22 cellular contexts compared by ENCODE assay signal in the genomic region with DNA sequence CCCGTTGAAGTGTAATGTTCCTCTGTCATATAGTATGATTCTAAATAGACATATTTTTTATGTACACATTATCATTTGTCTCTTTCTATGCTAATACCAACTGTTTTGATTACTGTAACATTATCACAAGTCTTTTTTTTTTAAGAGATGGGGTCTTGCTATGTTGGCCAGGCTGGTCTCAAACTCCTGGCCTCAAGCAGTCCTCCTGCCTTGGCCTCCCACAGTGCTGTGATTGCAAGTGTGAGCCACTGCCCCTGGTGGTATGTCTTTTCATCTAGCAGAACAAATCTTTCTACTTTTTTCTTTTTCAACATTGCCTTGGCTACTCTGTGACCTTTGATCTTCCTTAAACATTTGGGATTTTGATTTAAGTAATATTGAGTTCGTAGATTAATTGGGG. TPM values are rescaled to one million over a fixed set of nuclear protein-coding genes. Genes with fewer than 3 reads are reported as not detected.
A peak's percentile ranks its signal among the peaks of the same experiment; 100 is the strongest.
DNase-seq lines count a peak whose midpoint lies in the region; ATAC-seq and TF ChIP-seq lines count a peak whose summit lies in the region.
"Had no signal": no experiment of that assay in that cellular context is flagged by ENCODE, and none has a peak within 500 bp of the region (broad histone marks: within the 10 kb centered on the region; RNA-seq: fewer than 3 reads in every experiment).

No MANE protein-coding gene starts in this region.

- H3K9me3 Mint-ChIP-seq in HFFc6 = no peaks in the 10 kb centered on the region

- H3K4ac ChIP-seq in mesendoderm (ENCODE audit: low read depth, low read length) = no peak overlapping the region

- no peaks in the 10 kb centered on the region for H3K27me3 ChIP-seq in SK-N-SH (ENCODE audit: insufficient read depth)
- H3K27me3 ChIP-seq in mesendoderm (ENCODE audit: insufficient read depth, low read length, poor library complexity) = no peaks in the 10 kb centered on the region
- no peaks in the 10 kb centered on the region for H3K27me3 ChIP-seq in effector memory CD4-positive, alpha-beta T cell (replicated peaks; ENCODE audit: control insufficient read depth, insufficient read depth, low read length, poor library complexity, severe bottlenecking)
- H3K27me3 ChIP-seq: MG63, Peyer's patch, SJCRH30 had no signal

- no peak overlapping the region for H3K4me2 ChIP-seq in SK-N-SH
- no peak overlapping the region for H3K4me2 ChIP-seq in mesendoderm (ENCODE audit: low read length)

- no peak overlapping the region for H2AFZ ChIP-seq in SK-N-SH (ENCODE audit: low read depth)

- H3K27ac Mint-ChIP-seq in HFFc6 = no peak overlapping the region

- H2AK5ac ChIP-seq in mesendoderm (ENCODE audit: low read length) = no peak overlapping the region

- no peaks in the 10 kb centered on the region for H3K79me1 ChIP-seq in mesendoderm (ENCODE audit: low read length)

- no peak overlapping the region for H3K18ac ChIP-seq in mesendoderm (ENCODE audit: low read length)

- H3K36me3 ChIP-seq in SK-N-SH (replicated peaks in 1 of 2; ENCODE audit: control insufficient read depth in 1 of 2, insufficient read depth in 2 of 2, low read length in 1 of 2) (no peaks in the 10 kb centered on the region), mesendoderm (ENCODE audit: control insufficient read depth, insufficient read depth, low read length) (no peaks in the 10 kb centered on the region)
- no peaks in the 10 kb centered on the region for H3K36me3 ChIP-seq in effector memory CD4-positive, alpha-beta T cell (ENCODE audit: control insufficient read depth, insufficient read depth, low read length)
- H3K36me3 ChIP-seq: MG63, Peyer's patch, SJCRH30 had no signal

- TF ChIP-seq RAD21 in SK-N-SH (IDR thresholded peaks at IDR 0.05; ENCODE audit: low read length) = no peak

- no peak for TF ChIP-seq EP300 in SK-N-SH (IDR thresholded peaks at IDR 0.05; ENCODE audit: borderline replicate concordance in 1 of 2, low read depth in 1 of 2, low read length in 1 of 2)

- H4K5ac ChIP-seq in mesendoderm (ENCODE audit: low read length) = no peak overlapping the region

- H3K4me3 ChIP-seq in SK-N-SH (ENCODE audit: low read depth in 2 of 2, low read length in 1 of 2) (no peak overlapping the region), mesendoderm (ENCODE audit: low read length) (no peak overlapping the region)
- no peak overlapping the region for H3K4me3 ChIP-seq in effector memory CD4-positive, alpha-beta T cell (ENCODE audit: insufficient read depth, low read depth, low read length, poor library complexity, severe bottlenecking)
- H3K4me3 ChIP-seq: MG63, Peyer's patch, SJCRH30 had no signal

- peaks cover 24% of the 10 kb centered on the region for H3K4me1 Mint-ChIP-seq in HFFc6 (ENCODE audit: low read depth)

- H2BK120ac ChIP-seq in mesendoderm (ENCODE audit: low read depth, low read length) = no peak overlapping the region

- H3K9me2 ChIP-seq in SK-N-SH = no peaks in the 10 kb centered on the region

- no peaks in the 10 kb centered on the region for H4K20me1 ChIP-seq in SK-N-SH (ENCODE audit: insufficient read depth)

- no peak overlapping the region for H3K4me3 Mint-ChIP-seq in HFFc6

- H3K4me1 ChIP-seq in SK-N-SH (ENCODE audit: control insufficient read depth in 1 of 2, insufficient read depth in 2 of 2, low read depth in 1 of 2, low read length in 1 of 2) (no peaks in the 10 kb centered on the region; a peak in 3 of 4 replicates), mesendoderm (ENCODE audit: control insufficient read depth, low read depth, low read length) (peaks cover 11% of the 10 kb centered on the region)
- H3K4me1 ChIP-seq in effector memory CD4-positive, alpha-beta T cell (ENCODE audit: control insufficient read depth, insufficient read depth, low read length, poor library complexity, severe bottlenecking) = no peaks in the 10 kb centered on the region
- H3K4me1 ChIP-seq: Peyer's patch, SJCRH30 had no signal

- H3K9me3 ChIP-seq in SK-N-SH = no peaks in the 10 kb centered on the region
- no peaks in the 10 kb centered on the region for H3K9me3 ChIP-seq in effector memory CD4-positive, alpha-beta T cell (ENCODE audit: control insufficient read depth, low read length)
- H3K9me3 ChIP-seq: MG63, Peyer's patch, SJCRH30 had no signal

- CTCF ChIA-PET in SK-N-SH (lab: Yijun Ruan, JAX) = no interaction called here

- H4K8ac ChIP-seq in mesendoderm (ENCODE audit: low read depth, low read length) = no peak overlapping the region

- no peaks in the 10 kb centered on the region; the same call in 1 of the 2 replicates for H3K79me2 ChIP-seq in SK-N-SH (ENCODE audit: insufficient read depth)
- no peaks in the 10 kb centered on the region for H3K79me2 ChIP-seq in mesendoderm (ENCODE audit: control insufficient read depth, insufficient read depth, low read length)

- H2BK5ac ChIP-seq in mesendoderm (ENCODE audit: low read length) = no peak overlapping the region

- H3K27me3 Mint-ChIP-seq in HFFc6 (ENCODE audit: insufficient read depth) = no peaks in the 10 kb centered on the region

- 97% methylated on average over 2 of the region's 2 CpGs for WGBS in SK-N-SH (ENCODE audit: low lambda C conversion rate)
- WGBS in mesendoderm (ENCODE audit: extremely low coverage, insufficient coverage, low lambda C conversion rate) = no CpG with 5 or more reads among the region's 2 CpGs

- DNase-seq in SK-N-SH = no peak
- DNase-seq in HFFc6 = no peak
- DNase-seq in RKO (ENCODE audit: low spot score) = peak; percentile 24
- peak; percentile 47 for DNase-seq in mesendoderm
- DNase-seq in effector memory CD4-positive, alpha-beta T cell = no peak
- DNase-seq: DMS53, H7, Kasumi-1, MG63, NCI-H1048, NCI-H1436, NCI-H2029, NCI-H2227 treated with DMSO at 0.1 percent for 48 hours, NCI-H510A, NCI-H748 treated with DMSO at 0.1 percent for 48 hours, Peyer's patch, SJCRH30 had no signal

- ATAC-seq in SK-N-SH treated with all-trans-retinoic acid at 6 μM for 48 hours = no peak
- no peak for ATAC-seq in GM21825 (IDR thresholded peaks at IDR 0.05; ENCODE audit: unreplicated experiment)
- no peak for ATAC-seq in esophagus mucosa

- H3K9ac ChIP-seq in SK-N-SH (no peak overlapping the region), mesendoderm (ENCODE audit: low read length) (no peak overlapping the region)

- H3K27ac ChIP-seq in SK-N-SH (ENCODE audit: low read depth in 2 of 2, low read length in 1 of 2) (no peak overlapping the region), mesendoderm (ENCODE audit: low read depth, low read length) (no peak overlapping the region)
- no peak overlapping the region for H3K27ac ChIP-seq in effector memory CD4-positive, alpha-beta T cell (ENCODE audit: insufficient read depth, low read length, poor library complexity, severe bottlenecking)
- H3K27ac ChIP-seq: 22Rv1, C4-2B, Peyer's patch, SJCRH30 had no signal

- no peak for TF ChIP-seq CTCF in SK-N-SH (IDR thresholded peaks at IDR 0.05)
- TF ChIP-seq CTCF in HFFc6 (IDR thresholded peaks at IDR 0.05) = peak; percentile 18; the same call in 1 of the 2 replicates

- no peak overlapping the region for H3K23ac ChIP-seq in mesendoderm (ENCODE audit: low read length)

- H3K56ac ChIP-seq in mesendoderm (ENCODE audit: low read length) = no peak overlapping the region

- H3K36me3 Mint-ChIP-seq in HFFc6 (ENCODE audit: low read depth) = peaks cover 3% of the 10 kb centered on the region; the same call in 1 of the 2 replicates

- no peak overlapping the region for H2BK15ac ChIP-seq in mesendoderm (replicated peaks; ENCODE audit: low read depth)

- no peaks in the 10 kb centered on the region for H3F3A ChIP-seq in SK-N-SH (replicated peaks; ENCODE audit: insufficient read depth)

- POLR2A ChIA-PET in SK-N-SH (lab: Yijun Ruan, JAX) = no interaction called here

TF ChIP-seq in SK-N-SH treated with all-trans-retinoic acid at 6 μM for 48 hours, 23 proteins besides CTCF, POLR2A, EP300 and RAD21:
- no peak for TF ChIP-seq RARB (CRISPR knock-in tag; IDR thresholded peaks at IDR 0.05)
- peak; percentile 68; the same call in 1 of the 2 replicates for TF ChIP-seq ZNF8 (CRISPR knock-in tag; IDR thresholded peaks at IDR 0.05)
TF ChIP-seq in SK-N-SH treated with all-trans-retinoic acid at 6 μM for 48 hours: peak in this region for 1.

TF ChIP-seq in SK-N-SH, 30 proteins besides CTCF, POLR2A, EP300 and RAD21 (continues in another document):
- TF ChIP-seq SMC3 (IDR thresholded peaks at IDR 0.05; ENCODE audit: low read depth, low read length) (no peak), RXRA (IDR thresholded peaks at IDR 0.05; ENCODE audit: borderline replicate concordance, low read depth) (no peak), GATA2 (CRISPR knock-in tag; IDR thresholded peaks at IDR 0.05) (no peak)

RNA-seq across cellular contexts. Expression of a gene that starts 57.7 kb away (rescaled TPM):
- 1.3 and 1.6 TPM in 2 replicates for polyA plus RNA-seq in SK-N-SH (2012; rRNA removed)
- 0.85 and 0.97 TPM in 2 replicates for polyA plus RNA-seq in SK-N-SH (2012; cell fraction: cytosol; rRNA removed)
- polyA plus RNA-seq in SK-N-SH (2012; cell fraction: nucleus; rRNA removed) = 4.2 and 5.6 TPM in 2 replicates
- 1 to 10 TPM; 4.1 to 4.8 (median 4.5) TPM for total RNA-seq in HFFc6 (2021; fragmentation: NEBNext Ultra II Directional; extraction: Animal tissue kit (Norgen Biotek cat#: 25700))
- polyA plus RNA-seq in mesendoderm (2013, experiment 1 of 2) = 2.2 TPM
- 2.4 TPM for polyA plus RNA-seq in mesendoderm (2013, experiment 2 of 2)
- 5.3 TPM for total RNA-seq in esophagus mucosa

RNA-seq across cellular contexts. Expression of a gene that starts 58.8 kb away (rescaled TPM):
- polyA plus RNA-seq in SK-N-SH (2012; rRNA removed) = 10.1 and 13.3 TPM in 2 replicates
- polyA plus RNA-seq in SK-N-SH (2012; cell fraction: cytosol; rRNA removed) = 13.4 and 16.0 TPM in 2 replicates
- polyA plus RNA-seq in SK-N-SH (2012; cell fraction: nucleus; rRNA removed) = 4.6 and 8.3 TPM in 2 replicates
- 10 to 100 TPM in 1 of 6 experiments, 1 to 10 TPM in 5; 6.0 to 10.0 (median 8.0) TPM for total RNA-seq in HFFc6 (2021; fragmentation: NEBNext Ultra II Directional; extraction: Animal tissue kit (Norgen Biotek cat#: 25700))
- polyA plus RNA-seq in mesendoderm (2013, experiment 1 of 2) = 12.4 TPM
- polyA plus RNA-seq in mesendoderm (2013, experiment 2 of 2) = 12.7 TPM
- total RNA-seq in esophagus mucosa = 11.8 TPM

Comparison
In these comparisons a context has a peak if more than half of its experiments do, and no peak if none do; other contexts are left out.
1. DNase-seq: peak in RKO (single experiment) and mesendoderm (single experiment); none in SK-N-SH (single experiment), HFFc6 (single experiment) and effector memory CD4-positive, alpha-beta T cell (0 of 3).